In genomic region chr20:57460781-57461465, GRCh38 we compare ENCODE assay signal across 20 cellular contexts.
DNase-seq lines count a peak whose midpoint lies in the region; ATAC-seq, FAIRE-seq and TF ChIP-seq lines count a peak whose summit lies in the region.
"Had no signal": no experiment of that assay in that cellular context is flagged by ENCODE, and none has a peak within 500 bp of the region (broad histone marks: within the 10 kb centered on the region; RNA-seq: fewer than 3 reads in every experiment).

No MANE protein-coding gene starts in this region.

- no peak overlapping the region for H2BK12ac ChIP-seq in H1 (ENCODE audit: low read depth, low read length)

- TF ChIP-seq RAD21 in H1 (IDR thresholded peaks at IDR 0.05 in 1 of 2, conservative IDR thresholded peaks at IDR 0.05 in 1 of 2; ENCODE audit: low read depth in 2 of 2, low read length in 2 of 2): no peak

- POLR2A ChIA-PET in H1 (lab: Charles Lee; ENCODE audit: partially characterized antibody): no interaction called here

- H3K79me2 ChIP-seq in H1 (ENCODE audit: control insufficient read depth in 1 of 2, insufficient read depth in 2 of 2, low read length in 2 of 2): no peaks in the 10 kb centered on the region

- no peak overlapping the region for H2AK5ac ChIP-seq in H1 (ENCODE audit: low read depth, low read length)

- H3K14ac ChIP-seq in H1 (ENCODE audit: insufficient read length): no peak overlapping the region

- H3K23ac ChIP-seq in H1 (ENCODE audit: insufficient read length): no peak overlapping the region

- no peak overlapping the region for H2AFZ ChIP-seq in H1 (ENCODE audit: low read length)

- H3K27me3 Mint-ChIP-seq in activated naive CD4-positive, alpha-beta T cell treated with anti-CD3 and anti-CD28 coated beads, Interleukin-2, amount 10 ng/mL, durations not matched to agents 7 days and 5 days: peaks cover 78% of the 10 kb centered on the region

- no peak for TF ChIP-seq EP300 in H1 (IDR thresholded peaks at IDR 0.05; ENCODE audit: borderline replicate concordance in 1 of 2, low read depth in 2 of 2, low read length in 2 of 2)

- H4K20me1 ChIP-seq in H1 (replicated peaks in 1 of 2; ENCODE audit: control insufficient read depth in 1 of 2, insufficient read depth in 2 of 2, low read length in 2 of 2): no peaks in the 10 kb centered on the region

- ATAC-seq in left ventricle myocardium superior: peak; percentile 71

- H3K4me1 ChIP-seq in H1 (replicated peaks in 1 of 4; ENCODE audit: control insufficient read depth in 3 of 4, insufficient read depth in 4 of 4, low read length in 3 of 4) (no peaks in the 10 kb centered on the region), testis (peaks cover 6% of the 10 kb centered on the region)
- H3K4me1 ChIP-seq: Caco-2 had no signal

- no peaks in the 10 kb centered on the region for H3K36me3 Mint-ChIP-seq in activated naive CD4-positive, alpha-beta T cell treated with anti-CD3 and anti-CD28 coated beads, Interleukin-2, amount 10 ng/mL, durations not matched to agents 7 days and 5 days
- H3K36me3 Mint-ChIP-seq: CD4-positive, CD25-positive, alpha-beta regulatory T cell had no signal

- no peak overlapping the region for H2BK5ac ChIP-seq in H1 (ENCODE audit: low read depth, low read length)

- TF ChIP-seq CTCF in H1 (IDR thresholded peaks at IDR 0.05; ENCODE audit: control extremely low read depth in 1 of 3, insufficient read depth in 1 of 3, low read depth in 1 of 3, low read length in 3 of 3): no peak
- no peak for TF ChIP-seq CTCF in testis (IDR thresholded peaks at IDR 0.05)

- H3K4me3 ChIP-seq in H1 (ENCODE audit: extremely low read depth in 1 of 4, insufficient read depth in 2 of 4, low read depth in 3 of 4, low read length in 4 of 4) (no peak overlapping the region), testis (no peak overlapping the region)

- no peak overlapping the region for H4K91ac ChIP-seq in H1 (replicated peaks; ENCODE audit: insufficient read length, low read length)

- H3K79me1 ChIP-seq in H1 (ENCODE audit: low read depth, low read length): no peaks in the 10 kb centered on the region

- H3K4ac ChIP-seq in H1 (replicated peaks; ENCODE audit: insufficient read length, low read depth, low read length): peak overlapping the region; percentile 10

- H2BK120ac ChIP-seq in H1 (replicated peaks; ENCODE audit: low read depth, low read length): no peak overlapping the region

- peak overlapping the region; percentile 64 for H3K27ac Mint-ChIP-seq in activated naive CD4-positive, alpha-beta T cell treated with anti-CD3 and anti-CD28 coated beads, Interleukin-2, amount 10 ng/mL, durations not matched to agents 7 days and 5 days
- H3K27ac Mint-ChIP-seq: CD4-positive, CD25-positive, alpha-beta regulatory T cell had no signal

- WGBS in H1 (ENCODE audit: extremely low coverage in 1 of 2, insufficient coverage in 1 of 2, insufficient read length in 1 of 2, insufficient replicate concordance in 2 of 2, low coverage in 1 of 2, low lambda C conversion rate in 2 of 2, missing lambda C conversion rate in 1 of 2), 2 experiments: 94% methylated on average over 13 of the region's 15 CpGs; no CpG with 5 or more reads in 1 of the 2 experiments
- 74 to 81% methylated on average over 11 to 15 of the region's 15 CpGs for WGBS in testis, 2 donors

- H2BK15ac ChIP-seq in H1 (ENCODE audit: low read length): no peak overlapping the region

- H3K23me2 ChIP-seq in H1 (ENCODE audit: low read depth, low read length): no peaks in the 10 kb centered on the region

- intact Hi-C loops in left ventricle myocardium superior (cut with micrococcal nuclease): no loop called here
- intact Hi-C loops in testis (cut with DNase I; ENCODE audit: low total_unique reads): no loop called here

- H3K27me3 ChIP-seq in H1 (replicated peaks in 1 of 4; ENCODE audit: control insufficient read depth in 3 of 4, extremely low read depth in 1 of 4, insufficient read depth in 3 of 4, low read length in 3 of 4) (no peaks in the 10 kb centered on the region), testis (no peaks in the 10 kb centered on the region)

- FAIRE-seq in H1 (lab: Jason Lieb, UNC) (no peak), GM19239 (lab: Jason Lieb, UNC) (no peak)
- FAIRE-seq: G401.6 had no signal

- no peak overlapping the region for H3K18ac ChIP-seq in H1 (ENCODE audit: extremely low read depth, low read length)

- no peak overlapping the region for H4K8ac ChIP-seq in H1 (ENCODE audit: extremely low read depth, insufficient read depth, low read length)

- H3K9me3 Mint-ChIP-seq in activated naive CD4-positive, alpha-beta T cell treated with anti-CD3 and anti-CD28 coated beads, Interleukin-2, amount 10 ng/mL, durations not matched to agents 7 days and 5 days: no peaks in the 10 kb centered on the region

- no peaks in the 10 kb centered on the region for H3K4me1 Mint-ChIP-seq in activated naive CD4-positive, alpha-beta T cell treated with anti-CD3 and anti-CD28 coated beads, Interleukin-2, amount 10 ng/mL, durations not matched to agents 7 days and 5 days

- H3K9ac ChIP-seq in H1 (replicated peaks in 1 of 4; ENCODE audit: extremely low read depth in 1 of 4, low read depth in 3 of 4, low read length in 3 of 4): no peak overlapping the region

- CTCF ChIA-PET in activated naive CD4-positive, alpha-beta T cell treated with anti-CD3 and anti-CD28 coated beads, Interleukin-2, amount 10 ng/mL, durations not matched to agents 7 days and 5 days (lab: Charles Lee): no interaction called here
- CTCF ChIA-PET in H1 (lab: Charles Lee; ENCODE audit: partially characterized antibody): interaction anchor here (1.7 kb wide), 1 partner anchor 27 kb away, joined by 4 read pairs; no protein-coding TSS in a partner anchor

- H3K36me3 ChIP-seq in H1 (ENCODE audit: control insufficient read depth in 2 of 4, insufficient read depth in 4 of 4, low read length in 3 of 4): no peaks in the 10 kb centered on the region
- no peaks in the 10 kb centered on the region for H3K36me3 ChIP-seq in testis (ENCODE audit: low read depth, missing control alignments)

- H2BK20ac ChIP-seq in H1 (ENCODE audit: low read length): 0 out of 2 replicates have a peak overlapping the region, but pooled peaks have one; percentile 32

- no peak for TF ChIP-seq POLR2A in H1 (IDR thresholded peaks at IDR 0.05; ENCODE audit: control extremely low read depth in 1 of 2, low read depth in 2 of 2, low read length in 2 of 2)
- no peak for TF ChIP-seq POLR2A in testis (IDR thresholded peaks at IDR 0.05)

- H3K27ac ChIP-seq in H1 (ENCODE audit: low read depth, low read length) (no peak overlapping the region), testis (no peak overlapping the region)
- H3K27ac ChIP-seq: 22Rv1 had no signal

- H3K9me3 ChIP-seq in H1 (ENCODE audit: insufficient read depth in 2 of 2, low read depth in 1 of 2, low read length in 1 of 2): no peaks in the 10 kb centered on the region; a peak in 1 of 4 replicates
- H3K9me3 ChIP-seq in testis: no peaks in the 10 kb centered on the region
- H3K9me3 ChIP-seq: Caco-2 had no signal

- no peak overlapping the region for H3K4me2 ChIP-seq in H1 (ENCODE audit: insufficient read depth in 1 of 2, low read depth in 2 of 2, low read length in 2 of 2)

- no peak overlapping the region for H3K4me3 Mint-ChIP-seq in activated naive CD4-positive, alpha-beta T cell treated with anti-CD3 and anti-CD28 coated beads, Interleukin-2, amount 10 ng/mL, durations not matched to agents 7 days and 5 days
- H3K4me3 Mint-ChIP-seq: CD4-positive, CD25-positive, alpha-beta regulatory T cell had no signal

- no peak overlapping the region for H3K56ac ChIP-seq in H1 (replicated peaks; ENCODE audit: insufficient read length, low read depth, low read length)

- DNase-seq in activated naive CD4-positive, alpha-beta T cell treated with anti-CD3 and anti-CD28 coated beads, Interleukin-2, amount 10 ng/mL, durations not matched to agents 7 days and 5 days: no peak
- DNase-seq in activated naive CD4-positive, alpha-beta T cell treated with anti-CD3 and anti-CD28 coated beads, Interleukin-2, amount 50 U/mL, for 16 hours: no peak
- DNase-seq in H1 (ENCODE audit: low read depth in 1 of 2, low spot score in 2 of 2) (no peak), left ventricle myocardium superior (peak; percentile 61), testis (peak; percentile 50), GM19239 (ENCODE audit: insufficient read length, low spot score) (no peak)
- no peak for DNase-seq in activated T-cell treated with anti-CD3 and anti-CD28 coated beads, Interleukin-2, amount 50 U/mL, for 48 hours
- DNase-seq in stimulated activated CD4-positive, alpha-beta T cell treated with anti-CD3 and anti-CD28 coated beads, Interleukin-2, amount 100 ng/mL, for 24 hours: no peak
- DNase-seq: AML-193; Caco-2; CD4-positive, CD25-positive, alpha-beta regulatory T cell; KBM-7; NCI-H1105 treated with DMSO at 0.1 percent for 48 hours; NCI-H1694; NCI-H2081 treated with DMSO at 0.1 percent for 48 hours; NCI-H510A; NCI-H748 treated with DMSO at 0.1 percent for 48 hours; SHP77 treated with DMSO at 0.1 percent for 48 hours had no signal

- H4K5ac ChIP-seq in H1 (ENCODE audit: insufficient read length, low read depth, low read length): no peak overlapping the region

TF ChIP-seq in H1, 55 proteins besides CTCF, POLR2A, EP300 and RAD21:
- no peak for TF ChIP-seq SP2 (IDR thresholded peaks at IDR 0.05; ENCODE audit: low read length)
- TF ChIP-seq MAFK (IDR thresholded peaks at IDR 0.05; ENCODE audit: low read depth, low read length): no peak
- no peak for TF ChIP-seq BCL11A (IDR thresholded peaks at IDR 0.05; ENCODE audit: low read depth in 2 of 2, low read length in 2 of 2)
- no peak for TF ChIP-seq RNF2 (IDR thresholded peaks at IDR 0.05; ENCODE audit: borderline replicate concordance, low read depth, low read length, missing control alignments, poor library complexity, severe bottlenecking)
- no peak for TF ChIP-seq CHD2 (IDR thresholded peaks at IDR 0.05; ENCODE audit: low read length)
- TF ChIP-seq POLR2AphosphoS5 (IDR thresholded peaks at IDR 0.05; ENCODE audit: low read depth, low read length): no peak
- no peak for TF ChIP-seq RXRA (IDR thresholded peaks at IDR 0.05; ENCODE audit: insufficient read depth, low read depth, low read length)

Comparison
In these comparisons a context has a peak if more than half of its experiments do, and no peak if none do; other contexts are left out.
1. DNase-seq: peak in left ventricle myocardium superior (single experiment) and testis (single experiment); none in activated naive CD4-positive, alpha-beta T cell treated with anti-CD3 and anti-CD28 coated beads, Interleukin-2, amount 10 ng/mL, durations not matched to agents 7 days and 5 days (single experiment), activated naive CD4-positive, alpha-beta T cell treated with anti-CD3 and anti-CD28 coated beads, Interleukin-2, amount 50 U/mL, for 16 hours (single experiment), H1 (0 of 2), activated T-cell treated with anti-CD3 and anti-CD28 coated beads, Interleukin-2, amount 50 U/mL, for 48 hours (0 of 2), stimulated activated CD4-positive, alpha-beta T cell treated with anti-CD3 and anti-CD28 coated beads, Interleukin-2, amount 100 ng/mL, for 24 hours (0 of 2) and GM19239 (single experiment).